ENCODE assay signal across 22 cellular contexts in genomic region chr6:24893342-24893850, GRCh38. TPM values are rescaled to one million over a fixed set of nuclear protein-coding genes. Genes with fewer than 3 reads are reported as not detected.
DNase-seq lines count a peak whose midpoint lies in the region; ATAC-seq, FAIRE-seq and TF ChIP-seq lines count a peak whose summit lies in the region.
"Had no signal": no experiment of that assay in that cellular context is flagged by ENCODE, and none has a peak within 500 bp of the region (broad histone marks: within the 10 kb centered on the region; RNA-seq: fewer than 3 reads in every experiment).

No MANE protein-coding gene starts in this region.

- peaks cover 15% of the 10 kb centered on the region for H3K36me3 Mint-ChIP-seq in activated T-cell treated with anti-CD3 and anti-CD28 coated beads, Interleukin-2, amount 50 U/mL, for 4 hours (ENCODE audit: insufficient read depth)
- peaks cover 42% of the 10 kb centered on the region for H3K36me3 Mint-ChIP-seq in central memory CD8-positive, alpha-beta T cell (ENCODE audit: insufficient read depth)

- no peaks in the 10 kb centered on the region for H3K27me3 ChIP-seq in OCI-LY1 (ENCODE audit: insufficient read depth, low read length)
- H3K27me3 ChIP-seq: esophagus squamous epithelium, gastroesophageal sphincter, sigmoid colon had no signal

- no peak for DNase-seq in activated T-cell treated with anti-CD3 and anti-CD28 coated beads, Interleukin-2, amount 50 U/mL, for 4 hours
- DNase-seq in activated T-cell treated with anti-CD3 and anti-CD28 coated beads, Interleukin-2, amount 50 U/mL, for 48 hours: no peak
- no peak for DNase-seq in central memory CD8-positive, alpha-beta T cell (ENCODE audit: low spot score in 2 of 2)
- DNase-seq in stimulated activated naive CD8-positive, alpha-beta T cell treated with anti-CD3 and anti-CD28 coated beads, Interleukin-15, Interleukin-2, amounts not matched to agents 100 U/mL and 50 U/mL, for 24 hours: no peak
- DNase-seq in NCI-H1694 (lab: John Stamatoyannopoulos, UW) (no peak), kidney (no peak), islet precursor cell (no peak)
- DNase-seq: activated gamma-delta T cell treated with Interleukin-2 at 50 U/mL for 16 hours; DMS79; effector CD8-positive, alpha-beta T cell; esophagus squamous epithelium; IMR-90; left cardiac atrium; NCI-H1436 treated with DMSO at 0.1 percent for 48 hours; NCI-H2171; SHP77; sigmoid colon had no signal

- H3K27ac ChIP-seq in OCI-LY1 (ENCODE audit: low read depth, low read length, poor library complexity, severe bottlenecking): peak overlapping the region; percentile 30
- no peak overlapping the region for H3K27ac ChIP-seq in kidney (ENCODE audit: low read depth in 2 of 2, low read length in 2 of 2)
- H3K27ac ChIP-seq: esophagus squamous epithelium, gastroesophageal sphincter, sigmoid colon, VCaP had no signal

- H3K9me2 ChIP-seq in OCI-LY1 (ENCODE audit: low read depth, low read length): no peaks in the 10 kb centered on the region

- no peaks in the 10 kb centered on the region for H3K79me2 ChIP-seq in OCI-LY1 (ENCODE audit: insufficient read depth, low read length)

- intact Hi-C loops in kidney (cut with DNase I): no loop called here

- H3K4me1 ChIP-seq in OCI-LY1 (ENCODE audit: insufficient read depth, low read length, severe bottlenecking): peaks cover 60% of the 10 kb centered on the region
- no peaks in the 10 kb centered on the region for H3K4me1 ChIP-seq in kidney (ENCODE audit: control insufficient read depth in 1 of 2, insufficient read depth in 1 of 2, low read depth in 1 of 2, low read length in 2 of 2)
- H3K4me1 ChIP-seq: esophagus squamous epithelium, gastroesophageal sphincter had no signal

- no peaks in the 10 kb centered on the region; the same call in 1 of the 2 replicates for H3K36me3 ChIP-seq in OCI-LY1 (ENCODE audit: insufficient read depth, low read length)
- no peaks in the 10 kb centered on the region for H3K36me3 ChIP-seq in kidney (ENCODE audit: control insufficient read depth in 1 of 2, insufficient read depth in 2 of 2, low read length in 2 of 2)
- H3K36me3 ChIP-seq: esophagus squamous epithelium, gastroesophageal sphincter, sigmoid colon had no signal

- no peak overlapping the region for H2AFZ ChIP-seq in OCI-LY1 (ENCODE audit: low read length)
- H2AFZ ChIP-seq: GM23338 had no signal

- no peaks in the 10 kb centered on the region for H3K27me3 Mint-ChIP-seq in activated T-cell treated with anti-CD3 and anti-CD28 coated beads, Interleukin-2, amount 50 U/mL, for 4 hours (ENCODE audit: low read depth)
- H3K27me3 Mint-ChIP-seq in central memory CD8-positive, alpha-beta T cell: no peaks in the 10 kb centered on the region

- H3K4me3 ChIP-seq in OCI-LY1 (ENCODE audit: low read depth, low read length, poor library complexity, severe bottlenecking): no peak overlapping the region
- no peak overlapping the region for H3K4me3 ChIP-seq in kidney (ENCODE audit: low read length in 2 of 2)
- H3K4me3 ChIP-seq: esophagus squamous epithelium, gastroesophageal sphincter, GM23338, sigmoid colon had no signal

- TF ChIP-seq CTCF in OCI-LY1 (IDR thresholded peaks at IDR 0.05; ENCODE audit: low read length): no peak
- TF ChIP-seq CTCF in kidney (IDR thresholded peaks at IDR 0.05; ENCODE audit: borderline replicate concordance, extremely low read depth, insufficient read depth): no peak

- H3K9me3 Mint-ChIP-seq in activated T-cell treated with anti-CD3 and anti-CD28 coated beads, Interleukin-2, amount 50 U/mL, for 4 hours: no peaks in the 10 kb centered on the region
- H3K9me3 Mint-ChIP-seq in central memory CD8-positive, alpha-beta T cell: no peaks in the 10 kb centered on the region
- H3K9me3 Mint-ChIP-seq: GM23338 had no signal

- H3K9me3 ChIP-seq in OCI-LY1 (ENCODE audit: low read length) (no peaks in the 10 kb centered on the region), kidney (ENCODE audit: control insufficient read depth in 1 of 2, low read length in 2 of 2) (no peaks in the 10 kb centered on the region)
- H3K9me3 ChIP-seq: esophagus squamous epithelium, gastroesophageal sphincter, sigmoid colon had no signal

- ATAC-seq in activated T-cell treated with anti-CD3 and anti-CD28 coated beads, Interleukin-2, amount 50 U/mL, for 4 hours: peak; percentile 22 to 25
- no peak for ATAC-seq in central memory CD8-positive, alpha-beta T cell (replicated peaks; ENCODE audit: extremely low read depth, poor library complexity, severe bottlenecking)
- peak; percentile 60 for ATAC-seq in stimulated activated naive CD8-positive, alpha-beta T cell treated with anti-CD3 and anti-CD28 coated beads, Interleukin-15, Interleukin-2, amounts not matched to agents 100 U/mL and 50 U/mL, for 24 hours
- ATAC-seq: gastroesophageal sphincter, GM23338, left cardiac atrium had no signal

- H3K4me2 ChIP-seq in OCI-LY1 (ENCODE audit: low read length): no peak overlapping the region
- H3K4me2 ChIP-seq: GM23338 had no signal

- no peaks in the 10 kb centered on the region for H3F3A ChIP-seq in OCI-LY1 (ENCODE audit: insufficient read depth, low read length)

- FAIRE-seq in kidney (lab: Jason Lieb, UNC): no peak
- FAIRE-seq: GM12891 had no signal

- peaks cover 84% of the 10 kb centered on the region for H3K4me1 Mint-ChIP-seq in activated T-cell treated with anti-CD3 and anti-CD28 coated beads, Interleukin-2, amount 50 U/mL, for 4 hours (ENCODE audit: low read depth)
- H3K4me1 Mint-ChIP-seq in central memory CD8-positive, alpha-beta T cell: peaks cover 76% of the 10 kb centered on the region

- no peak overlapping the region for H3K4me3 Mint-ChIP-seq in activated T-cell treated with anti-CD3 and anti-CD28 coated beads, Interleukin-2, amount 50 U/mL, for 4 hours
- H3K4me3 Mint-ChIP-seq in central memory CD8-positive, alpha-beta T cell: peak overlapping the region; percentile 31
- H3K4me3 Mint-ChIP-seq: GM23338 had no signal

- peak overlapping the region; percentile 61 for H3K27ac Mint-ChIP-seq in central memory CD8-positive, alpha-beta T cell (ENCODE audit: low read depth)
- H3K27ac Mint-ChIP-seq: GM23338 had no signal

- H3K9ac ChIP-seq in OCI-LY1 (ENCODE audit: low read length): no peak overlapping the region
- no peak overlapping the region for H3K9ac ChIP-seq in kidney (ENCODE audit: low read length in 2 of 2)

- no peaks in the 10 kb centered on the region for H4K20me1 ChIP-seq in OCI-LY1 (ENCODE audit: insufficient read depth, low read length)

RNA-seq across cellular contexts. Expression of gene RIPOR2, which starts 42.4 kb away (rescaled TPM):
- total RNA-seq in activated T-cell treated with anti-CD3 and anti-CD28 coated beads, Interleukin-2, amount 50 U/mL, for 4 hours: 10 to 100 TPM; 14.7 to 17.4 (median 16.8) TPM
- 24.2 TPM for total RNA-seq in kidney
- 1.7 TPM for polyA plus RNA-seq in kidney (ENCODE audit: insufficient read depth, low read depth, low replicate concordance)
